8 cellular contexts compared by ENCODE assay signal in the genomic region with DNA sequence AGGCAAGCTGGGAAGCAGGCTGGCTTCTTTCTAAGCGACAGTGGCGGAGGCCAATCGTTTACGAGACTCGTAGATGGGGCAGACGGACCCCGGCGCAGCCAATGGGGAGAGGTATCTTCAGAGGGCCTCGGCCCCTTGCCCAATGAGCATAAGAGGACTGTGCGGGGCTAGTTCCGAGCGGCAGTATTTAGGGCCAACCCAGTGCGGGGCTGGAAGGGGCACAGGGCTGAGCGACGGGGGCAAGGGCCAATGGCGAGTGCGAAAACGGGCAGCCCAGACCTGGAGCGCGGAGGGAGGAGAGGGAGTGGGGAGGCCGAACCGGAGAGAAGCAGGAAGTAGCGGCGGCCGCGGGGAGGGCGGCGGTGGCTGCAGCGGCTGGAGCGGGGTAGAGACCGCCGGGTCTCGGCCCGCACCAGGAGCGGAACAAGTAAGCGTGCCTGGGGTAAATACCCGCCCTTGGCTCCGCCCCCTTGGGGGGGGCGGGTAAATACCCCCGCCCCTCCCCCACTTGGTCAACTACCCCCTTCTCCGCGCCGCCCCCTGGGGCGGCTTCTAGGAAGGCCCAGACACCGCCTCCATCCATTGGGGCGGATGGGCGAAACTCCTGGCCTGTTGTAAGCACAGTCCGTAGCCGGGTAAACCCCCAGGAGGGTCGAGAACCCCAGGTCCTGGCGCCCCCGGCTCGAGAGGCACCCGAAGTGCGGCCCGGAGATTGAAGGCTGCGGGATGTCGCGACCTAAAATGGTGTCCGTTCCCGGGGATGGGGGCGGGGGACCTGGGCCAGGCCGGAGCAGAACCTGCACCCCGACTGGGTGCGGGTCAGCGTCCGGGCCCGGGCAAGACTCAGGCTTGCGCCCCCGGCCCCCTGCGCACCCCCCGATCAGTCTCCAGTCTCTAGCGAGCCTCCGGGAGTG. TPM values are rescaled to one million over a fixed set of nuclear protein-coding genes. Genes with fewer than 3 reads are reported as not detected.
DNase-seq lines count a peak whose midpoint lies in the region; ATAC-seq and FAIRE-seq lines count a peak whose summit lies in the region.

A gene with protein sequence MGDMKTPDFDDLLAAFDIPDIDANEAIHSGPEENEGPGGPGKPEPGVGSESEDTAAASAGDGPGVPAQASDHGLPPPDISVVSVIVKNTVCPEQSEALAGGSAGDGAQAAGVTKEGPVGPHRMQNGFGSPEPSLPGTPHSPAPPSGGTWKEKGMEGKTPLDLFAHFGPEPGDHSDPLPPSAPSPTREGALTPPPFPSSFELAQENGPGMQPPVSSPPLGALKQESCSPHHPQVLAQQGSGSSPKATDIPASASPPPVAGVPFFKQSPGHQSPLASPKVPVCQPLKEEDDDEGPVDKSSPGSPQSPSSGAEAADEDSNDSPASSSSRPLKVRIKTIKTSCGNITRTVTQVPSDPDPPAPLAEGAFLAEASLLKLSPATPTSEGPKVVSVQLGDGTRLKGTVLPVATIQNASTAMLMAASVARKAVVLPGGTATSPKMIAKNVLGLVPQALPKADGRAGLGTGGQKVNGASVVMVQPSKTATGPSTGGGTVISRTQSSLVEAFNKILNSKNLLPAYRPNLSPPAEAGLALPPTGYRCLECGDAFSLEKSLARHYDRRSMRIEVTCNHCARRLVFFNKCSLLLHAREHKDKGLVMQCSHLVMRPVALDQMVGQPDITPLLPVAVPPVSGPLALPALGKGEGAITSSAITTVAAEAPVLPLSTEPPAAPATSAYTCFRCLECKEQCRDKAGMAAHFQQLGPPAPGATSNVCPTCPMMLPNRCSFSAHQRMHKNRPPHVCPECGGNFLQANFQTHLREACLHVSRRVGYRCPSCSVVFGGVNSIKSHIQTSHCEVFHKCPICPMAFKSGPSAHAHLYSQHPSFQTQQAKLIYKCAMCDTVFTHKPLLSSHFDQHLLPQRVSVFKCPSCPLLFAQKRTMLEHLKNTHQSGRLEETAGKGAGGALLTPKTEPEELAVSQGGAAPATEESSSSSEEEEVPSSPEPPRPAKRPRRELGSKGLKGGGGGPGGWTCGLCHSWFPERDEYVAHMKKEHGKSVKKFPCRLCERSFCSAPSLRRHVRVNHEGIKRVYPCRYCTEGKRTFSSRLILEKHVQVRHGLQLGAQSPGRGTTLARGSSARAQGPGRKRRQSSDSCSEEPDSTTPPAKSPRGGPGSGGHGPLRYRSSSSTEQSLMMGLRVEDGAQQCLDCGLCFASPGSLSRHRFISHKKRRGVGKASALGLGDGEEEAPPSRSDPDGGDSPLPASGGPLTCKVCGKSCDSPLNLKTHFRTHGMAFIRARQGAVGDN (plus strand): TSS at position 331 of the 914 bp plus-strand sequence. CDS start 3,993 bp downstream, outside the sequence.

- peak; percentile 98 for DNase-seq in AG20443 (ENCODE audit: low spot score)
- DNase-seq in NCI-H460 (ENCODE audit: extremely low read depth, low read depth): peak; percentile 100
- peak; percentile 98 for DNase-seq in activated CD4-positive, CD25-positive, alpha-beta regulatory T cell treated with anti-CD3 and anti-CD28 coated beads, Interleukin-2, amount 50 U/mL, for 72 hours
- DNase-seq in cerebellar nuclear complex (lab: John Stamatoyannopoulos, UW): peak; percentile 98 to 100
- peak; percentile 98 for DNase-seq in stimulated activated CD4-positive, alpha-beta T cell treated with anti-CD3 and anti-CD28 coated beads, Interleukin-12 subunit alpha, Interleukin-12 subunit beta, amount 100 ng/mL, for 4 hours

- ATAC-seq in GM19043 (IDR thresholded peaks at IDR 0.05; ENCODE audit: low read depth, unreplicated experiment): peak; percentile 91
- ATAC-seq in HG03378 (IDR thresholded peaks at IDR 0.05; ENCODE audit: unreplicated experiment): peak; percentile 77

- FAIRE-seq in islet of Langerhans (lab: Jason Lieb, UNC): peak; percentile 86

RNA-seq across cellular contexts. Expression of the gene that starts here (rescaled TPM):
- total RNA-seq in NCI-H460 (2014; rRNA removed; shearing (Covaris generic)): 22.6 and 23.0 TPM in 2 replicates
- 22.1 and 41.2 TPM in 2 replicates for polyA plus RNA-seq in NCI-H460 (2014; cell fraction: nucleus; rRNA removed)

Comparison
In these comparisons a context has a peak if more than half of its experiments do, and no peak if none do; other contexts are left out.
1. Peak in every context shown above with its lines: DNase-seq and ATAC-seq.